ENCODE assay signal across 18 cellular contexts in genomic region chr3:46891132-46891531, GRCh38. TPM values are rescaled to one million over a fixed set of nuclear protein-coding genes. Genes with fewer than 3 reads are reported as not detected.
DNase-seq lines count a peak whose midpoint lies in the region; ATAC-seq, FAIRE-seq and TF ChIP-seq lines count a peak whose summit lies in the region.
"Had no signal": no experiment of that assay in that cellular context is flagged by ENCODE, and none has a peak within 500 bp of the region (broad histone marks: within the 10 kb centered on the region; RNA-seq: fewer than 3 reads in every experiment).

No MANE protein-coding gene starts in this region.

- CTCF ChIA-PET in CD4-positive, alpha-beta T cell (lab: Charles Lee) = no interaction called here

- no peak for TF ChIP-seq CTCF in CD4-positive, alpha-beta T cell (IDR thresholded peaks at IDR 0.05)
- TF ChIP-seq CTCF in kidney (IDR thresholded peaks at IDR 0.05; ENCODE audit: borderline replicate concordance, extremely low read depth, insufficient read depth) (no peak), mucosa of descending colon (IDR thresholded peaks at IDR 0.05) (no peak)

- intact Hi-C loops in CD4-positive, alpha-beta T cell (cut with DNase I, micrococcal nuclease) = no loop called here
- intact Hi-C loops in kidney (cut with DNase I) = no loop called here
- intact Hi-C loops in mucosa of descending colon (cut with DNase I, micrococcal nuclease) = loop anchor here in 1 of 2 donors (10.0 kb wide), 1 partner anchor 186 kb away; the partner anchor contains the start of gene TMIE

- H3K4me1 Mint-ChIP-seq in CD4-positive, alpha-beta T cell (ENCODE audit: low read depth) = no peaks in the 10 kb centered on the region
- no peaks in the 10 kb centered on the region for H3K4me1 Mint-ChIP-seq in activated T-helper 17 cell treated with anti-CD3 and anti-CD28 coated beads, Interleukin-2, amount 50 U/mL, for 72 hours
- H3K4me1 Mint-ChIP-seq in stimulated activated effector memory CD8-positive, alpha-beta T cell treated with anti-CD3 and anti-CD28 coated beads, Interleukin-12 subunit alpha, Interleukin-12 subunit beta, amount 100 ng/mL, for 72 hours = peaks cover 12% of the 10 kb centered on the region

- FAIRE-seq in kidney (lab: Jason Lieb, UNC) = no peak

- POLR2A ChIA-PET in CD4-positive, alpha-beta T cell (lab: Charles Lee) = no interaction called here

- peak overlapping the region in 1 of 2 donors; percentile 42 for H3K9ac ChIP-seq in kidney (ENCODE audit: low read length in 2 of 2)
- H3K9ac ChIP-seq: GM23248 had no signal

- H3K36me3 ChIP-seq in kidney (ENCODE audit: control insufficient read depth in 1 of 2, insufficient read depth in 2 of 2, low read length in 2 of 2) = peaks cover 6 to 21% of the 10 kb centered on the region in 2 donors
- no peaks in the 10 kb centered on the region for H3K36me3 ChIP-seq in mucosa of descending colon (ENCODE audit: low read depth)

- no peaks in the 10 kb centered on the region for H3K9me3 Mint-ChIP-seq in CD4-positive, alpha-beta T cell
- H3K9me3 Mint-ChIP-seq in activated T-helper 17 cell treated with anti-CD3 and anti-CD28 coated beads, Interleukin-2, amount 50 U/mL, for 72 hours = no peaks in the 10 kb centered on the region
- no peaks in the 10 kb centered on the region for H3K9me3 Mint-ChIP-seq in stimulated activated effector memory CD8-positive, alpha-beta T cell treated with anti-CD3 and anti-CD28 coated beads, Interleukin-12 subunit alpha, Interleukin-12 subunit beta, amount 100 ng/mL, for 72 hours

- H3K4me3 Mint-ChIP-seq in CD4-positive, alpha-beta T cell = peak overlapping the region; percentile 49
- peak overlapping the region; percentile 0 for H3K4me3 Mint-ChIP-seq in activated T-helper 17 cell treated with anti-CD3 and anti-CD28 coated beads, Interleukin-2, amount 50 U/mL, for 72 hours
- peak overlapping the region; percentile 44 for H3K4me3 Mint-ChIP-seq in stimulated activated effector memory CD8-positive, alpha-beta T cell treated with anti-CD3 and anti-CD28 coated beads, Interleukin-12 subunit alpha, Interleukin-12 subunit beta, amount 100 ng/mL, for 72 hours

- peak overlapping the region in 1 of 2 donors; percentile 54 for H3K4me3 ChIP-seq in kidney (ENCODE audit: low read length in 2 of 2)
- H3K4me3 ChIP-seq in mucosa of descending colon = no peak overlapping the region
- H3K4me3 ChIP-seq: GM23248, SK-N-MC had no signal

- DNase-seq in CD4-positive, alpha-beta T cell = no peak
- DNase-seq in kidney (peak; percentile 26), mucosa of descending colon (no peak)
- no peak for DNase-seq in stimulated activated effector memory CD8-positive, alpha-beta T cell treated with anti-CD3 and anti-CD28 coated beads, Interleukin-12 subunit alpha, Interleukin-12 subunit beta, amount 100 ng/mL, for 72 hours (ENCODE audit: low spot score in 2 of 2)
- DNase-seq: GDM1, GM23248, HCEC 1CT, KG1, NCI-H1694 treated with DMSO at 0.1 percent for 48 hours, NCI-H226, NCI-H524 treated with DMSO at 0.1 percent for 48 hours, SHP77 had no signal

- H3K36me3 Mint-ChIP-seq in CD4-positive, alpha-beta T cell (ENCODE audit: low read depth) = no peaks in the 10 kb centered on the region
- no peaks in the 10 kb centered on the region for H3K36me3 Mint-ChIP-seq in activated T-helper 17 cell treated with anti-CD3 and anti-CD28 coated beads, Interleukin-2, amount 50 U/mL, for 72 hours (ENCODE audit: low read depth)
- H3K36me3 Mint-ChIP-seq in stimulated activated effector memory CD8-positive, alpha-beta T cell treated with anti-CD3 and anti-CD28 coated beads, Interleukin-12 subunit alpha, Interleukin-12 subunit beta, amount 100 ng/mL, for 72 hours = no peaks in the 10 kb centered on the region
- H3K36me3 Mint-ChIP-seq: CD14-positive monocyte had no signal

- H3K9me3 ChIP-seq in CD4-positive, alpha-beta T cell (ENCODE audit: control insufficient read depth, low read length) = no peaks in the 10 kb centered on the region
- H3K9me3 ChIP-seq in kidney (ENCODE audit: control insufficient read depth in 1 of 2, low read length in 2 of 2) = no peaks in the 10 kb centered on the region
- H3K9me3 ChIP-seq in mucosa of descending colon = no peaks in the 10 kb centered on the region

- peaks cover 64% of the 10 kb centered on the region for H3K27me3 Mint-ChIP-seq in CD4-positive, alpha-beta T cell
- peaks cover 21% of the 10 kb centered on the region for H3K27me3 Mint-ChIP-seq in activated T-helper 17 cell treated with anti-CD3 and anti-CD28 coated beads, Interleukin-2, amount 50 U/mL, for 72 hours

- ATAC-seq in CD4-positive, alpha-beta T cell (ENCODE audit: poor library complexity) = no peak
- ATAC-seq in activated T-helper 17 cell treated with anti-CD3 and anti-CD28 coated beads, Interleukin-2, amount 50 U/mL, for 72 hours (replicated peaks) = no peak
- ATAC-seq in stimulated activated effector memory CD8-positive, alpha-beta T cell treated with anti-CD3 and anti-CD28 coated beads, Interleukin-12 subunit alpha, Interleukin-12 subunit beta, amount 100 ng/mL, for 72 hours = no peak
- ATAC-seq in HG03432 (IDR thresholded peaks at IDR 0.05; ENCODE audit: unreplicated experiment) = no peak
- no peak for ATAC-seq in GM19455 (IDR thresholded peaks at IDR 0.05; ENCODE audit: unreplicated experiment)
- no peak for ATAC-seq in mucosa of descending colon

- H3K27ac ChIP-seq in CD4-positive, alpha-beta T cell (ENCODE audit: low read depth, low read length) = no peak overlapping the region
- peak overlapping the region; percentile 56 for H3K27ac ChIP-seq in kidney (ENCODE audit: low read depth in 2 of 2, low read length in 2 of 2)
- H3K27ac ChIP-seq: GM23248, SK-N-MC had no signal

- H3K27ac Mint-ChIP-seq in CD4-positive, alpha-beta T cell = no peak overlapping the region
- no peak overlapping the region for H3K27ac Mint-ChIP-seq in activated T-helper 17 cell treated with anti-CD3 and anti-CD28 coated beads, Interleukin-2, amount 50 U/mL, for 72 hours
- no peak overlapping the region for H3K27ac Mint-ChIP-seq in stimulated activated effector memory CD8-positive, alpha-beta T cell treated with anti-CD3 and anti-CD28 coated beads, Interleukin-12 subunit alpha, Interleukin-12 subunit beta, amount 100 ng/mL, for 72 hours

- H3K4me1 ChIP-seq in kidney (ENCODE audit: control insufficient read depth in 1 of 2, insufficient read depth in 1 of 2, low read depth in 1 of 2, low read length in 2 of 2) = peaks cover 51 to 56% of the 10 kb centered on the region in 2 donors
- H3K4me1 ChIP-seq in mucosa of descending colon (ENCODE audit: low read depth) = peaks cover 7% of the 10 kb centered on the region

- peaks cover 34% of the 10 kb centered on the region for H3K27me3 ChIP-seq in CD4-positive, alpha-beta T cell (ENCODE audit: control insufficient read depth, insufficient read depth, low read length)

RNA-seq across cellular contexts. Expression of gene PTH1R, which starts 13.6 kb away (rescaled TPM):
- not detected for total RNA-seq in CD4-positive, alpha-beta T cell
- not detected for total RNA-seq in activated T-helper 17 cell treated with anti-CD3 and anti-CD28 coated beads, Interleukin-2, amount 50 U/mL, for 72 hours
- total RNA-seq in kidney (286 TPM), mucosa of descending colon (1 to 10 TPM in 2 of 3 donors, under 1 TPM in 1; 0.87 to 4.6 (median 1.9) TPM)
- 1,885 TPM for polyA plus RNA-seq in kidney (ENCODE audit: insufficient read depth, low read depth, low replicate concordance)
- total RNA-seq: RPMI7951 had no signal
- polyA plus RNA-seq: CD14-positive monocyte had no signal

RNA-seq across cellular contexts. Expression of gene MYL3, which starts 27.9 kb away (rescaled TPM):
- total RNA-seq in CD4-positive, alpha-beta T cell = not detected
- not detected for total RNA-seq in activated T-helper 17 cell treated with anti-CD3 and anti-CD28 coated beads, Interleukin-2, amount 50 U/mL, for 72 hours
- total RNA-seq in kidney = 41.3 TPM
- 81.9 TPM for polyA plus RNA-seq in kidney (ENCODE audit: insufficient read depth, low read depth, low replicate concordance)
- total RNA-seq in mucosa of descending colon = 1 to 10 TPM in 2 of 3 donors, under 1 TPM in 1; 0.32 to 3.1 (median 1.2) TPM
- total RNA-seq: GM23248, RPMI7951 had no signal
- polyA plus RNA-seq: CD14-positive monocyte, GM23248 had no signal

Comparison
In these comparisons a context has a peak if more than half of its experiments do, and no peak if none do; other contexts are left out.
1. RNA of gene PTH1R, which starts 13.6 kb away (total RNA-seq): 286 TPM in kidney (single experiment); 0.87 to 4.6 TPM in mucosa of descending colon, not detected in activated T-helper 17 cell treated with anti-CD3 and anti-CD28 coated beads, Interleukin-2, amount 50 U/mL, for 72 hours and not detected in CD4-positive, alpha-beta T cell; every median in the first group is over 10 times any median in the second.
2. RNA of gene MYL3, which starts 27.9 kb away (total RNA-seq): 41.3 TPM in kidney (single experiment); 0.32 to 3.1 TPM in mucosa of descending colon, not detected in CD4-positive, alpha-beta T cell and not detected in activated T-helper 17 cell treated with anti-CD3 and anti-CD28 coated beads, Interleukin-2, amount 50 U/mL, for 72 hours; every median in the first group is over 10 times any median in the second.
3. Peak in every context shown above with its lines, with median percentiles within 50 percentile points of each other: H3K4me3 Mint-ChIP-seq.